In genomic region chr14:55024365-55024764, GRCh38 we compare ENCODE assay signal across 7 cellular contexts. TPM values are rescaled to one million over a fixed set of nuclear protein-coding genes. Genes with fewer than 3 reads are reported as not detected.
DNase-seq lines count a peak whose midpoint lies in the region; ATAC-seq and TF ChIP-seq lines count a peak whose summit lies in the region.
"Not testable (repeated sequence)": the region's sequence is repeated elsewhere in the genome, so short reads cannot be mapped to it uniquely, and the experiment has no call there.

No MANE protein-coding gene starts in this region.

- H3F3A ChIP-seq in PC-3 (ENCODE audit: low read length, unreplicated experiment): not testable (repeated sequence)

- CTCF ChIA-PET in Caco-2 (lab: Charles Lee): not testable (repeated sequence)
- CTCF ChIA-PET in PC-3 (lab: Charles Lee): interaction anchor here (0.7 to 0.8 kb wide), 2 partner anchors 22 to 136 kb away, joined by 3 read pairs; no protein-coding TSS in a partner anchor

- H3K4me3 Mint-ChIP-seq in Caco-2 (ENCODE audit: unreplicated experiment) (peak overlapping the region; percentile 55), nephron (peak overlapping the region in 1 of 3 experiments; percentile 3)
- H3K4me3 Mint-ChIP-seq in activated T-helper 2 cell treated with anti-CD3 and anti-CD28 coated beads, Interferon-gamma antibody, Interleukin-2, Interleukin-4, amounts not matched to agents 10 μg/mL and 5 μg/mL and 100 μg/mL, durations not matched to agents 14 hours and 24 hours and 36 hours (ENCODE audit: low read depth): peak overlapping the region; percentile 3
- not testable (repeated sequence) for H3K4me3 Mint-ChIP-seq in endothelial cell (ENCODE audit: unreplicated experiment)

- H3K9ac ChIP-seq in HUES48 (ENCODE audit: low read depth, low read length) (peak overlapping the region; percentile 17; the same call in 1 of the 2 replicates), iPS-18a (ENCODE audit: low read length) (peak overlapping the region; percentile 22)
- H3K9ac ChIP-seq in PC-3 (ENCODE audit: low read length): not testable (repeated sequence)

- peak overlapping the region; percentile 76 for H3K27ac ChIP-seq in HUES48 (ENCODE audit: low read depth, low read length)
- not testable (repeated sequence) for H3K27ac ChIP-seq in PC-3 (ENCODE audit: low read length)
- peak overlapping the region; percentile 48 for H3K27ac ChIP-seq in iPS-18a (ENCODE audit: low read length)

- peaks cover 76% of the 10 kb centered on the region for H3K79me2 ChIP-seq in PC-3 (ENCODE audit: low read length)

- not testable (repeated sequence) for H3K9me3 Mint-ChIP-seq in Caco-2 (ENCODE audit: unreplicated experiment); activated T-helper 2 cell treated with anti-CD3 and anti-CD28 coated beads, Interferon-gamma antibody, Interleukin-2, Interleukin-4, amounts not matched to agents 10 μg/mL and 5 μg/mL and 100 μg/mL, durations not matched to agents 14 hours and 24 hours and 36 hours; endothelial cell (ENCODE audit: unreplicated experiment); nephron

- not testable (repeated sequence) for H3K27me3 ChIP-seq in Caco-2 (replicated peaks; ENCODE audit: control insufficient read depth, insufficient read depth, low read length); HUES48 (ENCODE audit: control insufficient read depth, insufficient read depth, low read length); PC-3 (ENCODE audit: low read length); iPS-18a (ENCODE audit: control insufficient read depth, insufficient read depth, low read length)

- peak overlapping the region; percentile 86 for H3K27ac Mint-ChIP-seq in Caco-2 (ENCODE audit: unreplicated experiment)
- peak overlapping the region; percentile 47 for H3K27ac Mint-ChIP-seq in activated T-helper 2 cell treated with anti-CD3 and anti-CD28 coated beads, Interferon-gamma antibody, Interleukin-2, Interleukin-4, amounts not matched to agents 10 μg/mL and 5 μg/mL and 100 μg/mL, durations not matched to agents 14 hours and 24 hours and 36 hours
- H3K27ac Mint-ChIP-seq in endothelial cell (ENCODE audit: unreplicated experiment): peak overlapping the region; percentile 38
- peak overlapping the region in 2 of 3 experiments; percentile 55 to 86 for H3K27ac Mint-ChIP-seq in nephron

- peak overlapping the region; percentile 4; the same call in 1 of the 2 replicates for H3K4me2 ChIP-seq in PC-3 (ENCODE audit: low read length)

- H3K36me3 Mint-ChIP-seq in Caco-2 (ENCODE audit: insufficient read depth, unreplicated experiment) (peaks cover 11% of the 10 kb centered on the region), nephron (ENCODE audit: low read depth) (peaks cover 18% of the 10 kb centered on the region)
- H3K36me3 Mint-ChIP-seq in activated T-helper 2 cell treated with anti-CD3 and anti-CD28 coated beads, Interferon-gamma antibody, Interleukin-2, Interleukin-4, amounts not matched to agents 10 μg/mL and 5 μg/mL and 100 μg/mL, durations not matched to agents 14 hours and 24 hours and 36 hours (ENCODE audit: low read depth): peaks cover 56% of the 10 kb centered on the region
- H3K36me3 Mint-ChIP-seq in endothelial cell (ENCODE audit: low read depth, unreplicated experiment): not testable (repeated sequence)

- not testable (repeated sequence) for H3K9me3 ChIP-seq in Caco-2; HUES48 (ENCODE audit: control insufficient read depth, insufficient read depth, low read length); PC-3 (ENCODE audit: low read length); iPS-18a (ENCODE audit: control insufficient read depth, low read depth, low read length)

- peak in 1 of 2 experiments; percentile 20 for DNase-seq in Caco-2
- DNase-seq in PC-3; activated T-helper 2 cell treated with anti-CD3 and anti-CD28 coated beads, Interferon-gamma antibody, Interleukin-2, Interleukin-4, amounts not matched to agents 10 μg/mL and 5 μg/mL and 100 μg/mL, durations not matched to agents 14 hours and 24 hours and 36 hours (ENCODE audit: low spot score); endothelial cell (ENCODE audit: low spot score): not testable (repeated sequence)

- ATAC-seq in PC-3: not testable (repeated sequence)

- BruUV-seq in Caco-2 (replicated peaks; lab: Mats Ljungman, UMichigan); PC-3 (replicated peaks; lab: Mats Ljungman, UMichigan): not testable (repeated sequence)

- peaks cover 34% of the 10 kb centered on the region for H3K4me1 ChIP-seq in Caco-2
- peaks cover 31% of the 10 kb centered on the region for H3K4me1 ChIP-seq in HUES48 (ENCODE audit: control insufficient read depth, insufficient read depth, low read length)
- peaks cover 28% of the 10 kb centered on the region for H3K4me1 ChIP-seq in PC-3 (ENCODE audit: insufficient read depth, low read length)
- peaks cover 27% of the 10 kb centered on the region for H3K4me1 ChIP-seq in iPS-18a (ENCODE audit: control insufficient read depth, low read depth, low read length)

- peaks cover 15% of the 10 kb centered on the region for H4K20me1 ChIP-seq in PC-3 (ENCODE audit: low read length)

- H3K4me3 ChIP-seq in Caco-2 (ENCODE audit: low read depth, low read length); PC-3 (ENCODE audit: low read length): not testable (repeated sequence)
- H3K4me3 ChIP-seq in HUES48 (ENCODE audit: low read depth, low read length) (peak overlapping the region; percentile 38), iPS-18a (ENCODE audit: low read length) (peak overlapping the region; percentile 44)

- not testable (repeated sequence) for TF ChIP-seq CTCF in Caco-2 (IDR thresholded peaks at IDR 0.05; ENCODE audit: insufficient read depth in 1 of 2, low read depth in 1 of 2, low read length in 1 of 2, severe bottlenecking in 1 of 2, unreplicated experiment in 1 of 2); PC-3 (conservative IDR thresholded peaks at IDR 0.05; ENCODE audit: low read depth, low read length); endothelial cell (IDR thresholded peaks at IDR 0.05; ENCODE audit: unreplicated experiment); nephron (IDR thresholded peaks at IDR 0.05; ENCODE audit: unreplicated experiment in 3 of 3)

- H3K9me2 ChIP-seq in PC-3 (replicated peaks; ENCODE audit: low read length): not testable (repeated sequence)

- POLR2A ChIA-PET in Caco-2 (lab: Charles Lee); PC-3 (lab: Charles Lee; ENCODE audit: unreplicated experiment): not testable (repeated sequence)

- H2AFZ ChIP-seq in PC-3 (ENCODE audit: low read length): not testable (repeated sequence)

- peaks cover 27% of the 10 kb centered on the region for H3K4me1 Mint-ChIP-seq in Caco-2 (ENCODE audit: low read depth, unreplicated experiment)
- peaks cover 54% of the 10 kb centered on the region for H3K4me1 Mint-ChIP-seq in activated T-helper 2 cell treated with anti-CD3 and anti-CD28 coated beads, Interferon-gamma antibody, Interleukin-2, Interleukin-4, amounts not matched to agents 10 μg/mL and 5 μg/mL and 100 μg/mL, durations not matched to agents 14 hours and 24 hours and 36 hours (ENCODE audit: low read depth)
- peaks cover 31% of the 10 kb centered on the region for H3K4me1 Mint-ChIP-seq in endothelial cell (ENCODE audit: unreplicated experiment)
- peaks cover 38% of the 10 kb centered on the region for H3K4me1 Mint-ChIP-seq in nephron

- H3K27me3 Mint-ChIP-seq in Caco-2 (ENCODE audit: insufficient read depth, unreplicated experiment); activated T-helper 2 cell treated with anti-CD3 and anti-CD28 coated beads, Interferon-gamma antibody, Interleukin-2, Interleukin-4, amounts not matched to agents 10 μg/mL and 5 μg/mL and 100 μg/mL, durations not matched to agents 14 hours and 24 hours and 36 hours (ENCODE audit: low read depth); endothelial cell (ENCODE audit: unreplicated experiment); nephron (ENCODE audit: low read depth): not testable (repeated sequence)

- H3K36me3 ChIP-seq in Caco-2 (ENCODE audit: control insufficient read depth, insufficient read depth, low read length): not testable (repeated sequence)
- H3K36me3 ChIP-seq in HUES48 (ENCODE audit: control insufficient read depth, insufficient read depth, low read length): peaks cover 45% of the 10 kb centered on the region
- H3K36me3 ChIP-seq in PC-3 (ENCODE audit: low read depth, low read length): peaks cover 21% of the 10 kb centered on the region
- peaks cover 32% of the 10 kb centered on the region for H3K36me3 ChIP-seq in iPS-18a (ENCODE audit: control insufficient read depth, low read depth, low read length)

- intact Hi-C loops in Caco-2 (cut with micrococcal nuclease; ENCODE audit: unreplicated experiment); PC-3 (cut with micrococcal nuclease); activated T-helper 2 cell treated with anti-CD3 and anti-CD28 coated beads, Interferon-gamma antibody, Interleukin-2, Interleukin-4, amounts not matched to agents 10 μg/mL and 5 μg/mL and 100 μg/mL, durations not matched to agents 14 hours and 24 hours and 36 hours (cut with micrococcal nuclease): not testable (repeated sequence)

RNA-seq across cellular contexts. Expression of gene WDHD1, which starts 2.5 kb away (rescaled TPM):
- total RNA-seq in Caco-2 (2022) (25.5 and 27.5 TPM in 2 replicates), PC-3 (2014; rRNA removed) (45.9 and 47.1 TPM in 2 replicates), endothelial cell (ENCODE audit: unreplicated experiment) (15.0 TPM)
- total RNA-seq in activated T-helper 2 cell treated with anti-CD3 and anti-CD28 coated beads, Interferon-gamma antibody, Interleukin-2, Interleukin-4, amounts not matched to agents 10 μg/mL and 5 μg/mL and 100 μg/mL, durations not matched to agents 14 hours and 24 hours and 36 hours: 50.3 and 51.3 TPM in 2 replicates

RNA-seq across cellular contexts. Expression of gene SOCS4, which starts 2.7 kb away (rescaled TPM):
- 21.1 and 24.8 TPM in 2 replicates for total RNA-seq in Caco-2 (2022)
- 21.9 and 22.5 TPM in 2 replicates for total RNA-seq in PC-3 (2014; rRNA removed)
- total RNA-seq in activated T-helper 2 cell treated with anti-CD3 and anti-CD28 coated beads, Interferon-gamma antibody, Interleukin-2, Interleukin-4, amounts not matched to agents 10 μg/mL and 5 μg/mL and 100 μg/mL, durations not matched to agents 14 hours and 24 hours and 36 hours: 35.1 and 37.4 TPM in 2 replicates
- 23.7 TPM for total RNA-seq in endothelial cell (ENCODE audit: unreplicated experiment)

RNA-seq across cellular contexts. Expression of gene MAPK1IP1L, which starts 27.1 kb away (rescaled TPM):
- total RNA-seq in Caco-2 (2022) (81.8 and 90.8 TPM in 2 replicates), PC-3 (2014; rRNA removed) (73.9 and 75.9 TPM in 2 replicates), endothelial cell (ENCODE audit: unreplicated experiment) (106 TPM)
- 145 and 148 TPM in 2 replicates for total RNA-seq in activated T-helper 2 cell treated with anti-CD3 and anti-CD28 coated beads, Interferon-gamma antibody, Interleukin-2, Interleukin-4, amounts not matched to agents 10 μg/mL and 5 μg/mL and 100 μg/mL, durations not matched to agents 14 hours and 24 hours and 36 hours
